ENCODE assay signal across 25 cellular contexts in genomic region chr1:7060826-7061225, GRCh38.
"Had no signal": no experiment of that assay in that cellular context is flagged by ENCODE, and none has a peak within 500 bp of the region (broad histone marks: within the 10 kb centered on the region; RNA-seq: fewer than 3 reads in every experiment).

No MANE protein-coding gene starts in this region.

- H3K4me3 Mint-ChIP-seq: endodermal cell; memory B cell; naive B cell; natural killer cell treated with Interleukin-12 subunit alpha and Interleukin-12 subunit beta and Interleukin-15 and Interleukin-18, amount 100 ng/mL, for 72 hours; stimulated activated naive B cell treated with anti-CD40 and anti-IgM and Interleukin-4, amounts not matched to agents 10 μg/mL and 1 μg/mL and 100 μg/mL, for 72 hours; stimulated activated naive CD8-positive, alpha-beta T cell treated with anti-CD3 and anti-CD28 coated beads, Interleukin-15, Interleukin-2, amounts not matched to agents 100 ng/mL and 50 ng/mL, for 24 hours had no signal

- H3K27me3 ChIP-seq: gastrocnemius medialis, pancreas, right lobe of liver, transverse colon, upper lobe of right lung, vagina had no signal

- DNase-seq: effector CD8-positive, alpha-beta T cell; endodermal cell; foreskin fibroblast; gastrocnemius medialis; head of caudate nucleus; kidney; mucosa of descending colon; naive B cell; occipital lobe; pancreas; retina; right lobe of liver; small intestine; stimulated activated CD4-positive, alpha-beta T cell treated with anti-CD3 and anti-CD28 coated beads, Interleukin-15, amount 100 ng/mL, for 24 hours; stimulated activated CD4-positive, alpha-beta T cell treated with anti-CD3 and anti-CD28 coated beads, Interleukin-2, amount 100 ng/mL, for 48 hours; stimulated activated naive B cell treated with anti-CD40 and anti-IgM and Interleukin-4, amounts not matched to agents 10 μg/mL and 1 μg/mL and 100 μg/mL, for 72 hours; transverse colon; upper lobe of right lung had no signal

- H3K27ac ChIP-seq: epithelial cell of prostate, gastrocnemius medialis, pancreas, right lobe of liver, suprapubic skin, transverse colon, upper lobe of right lung, vagina had no signal

- H3K4me1 Mint-ChIP-seq: endodermal cell; memory B cell; naive B cell; stimulated activated naive B cell treated with anti-CD40 and anti-IgM and Interleukin-4, amounts not matched to agents 10 μg/mL and 1 μg/mL and 100 μg/mL, for 72 hours had no signal

- H3K4me1 ChIP-seq: gastrocnemius medialis, pancreas, right lobe of liver, suprapubic skin, transverse colon, upper lobe of right lung, vagina had no signal

- H3K9me3 Mint-ChIP-seq: endodermal cell; natural killer cell treated with Interleukin-12 subunit alpha and Interleukin-12 subunit beta and Interleukin-15 and Interleukin-18, amount 100 ng/mL, for 72 hours; stimulated activated naive CD8-positive, alpha-beta T cell treated with anti-CD3 and anti-CD28 coated beads, Interleukin-15, Interleukin-2, amounts not matched to agents 100 ng/mL and 50 ng/mL, for 24 hours had no signal

- H3K9me3 ChIP-seq: gastrocnemius medialis, mucosa of descending colon, pancreas, right lobe of liver, suprapubic skin, transverse colon, upper lobe of right lung, vagina had no signal

- H3K27ac Mint-ChIP-seq: endodermal cell; memory B cell; naive B cell; natural killer cell treated with Interleukin-12 subunit alpha and Interleukin-12 subunit beta and Interleukin-15 and Interleukin-18, amount 100 ng/mL, for 72 hours; stimulated activated naive B cell treated with anti-CD40 and anti-IgM and Interleukin-4, amounts not matched to agents 10 μg/mL and 1 μg/mL and 100 μg/mL, for 72 hours; stimulated activated naive CD8-positive, alpha-beta T cell treated with anti-CD3 and anti-CD28 coated beads, Interleukin-15, Interleukin-2, amounts not matched to agents 100 ng/mL and 50 ng/mL, for 24 hours had no signal

- H3K4me3 ChIP-seq: gastrocnemius medialis, lung, mucosa of descending colon, pancreas, right lobe of liver, suprapubic skin, transverse colon, upper lobe of right lung, vagina had no signal

- H3K36me3 ChIP-seq: gastrocnemius medialis, pancreas, right lobe of liver, suprapubic skin, transverse colon, upper lobe of right lung, vagina had no signal

- H3K36me3 Mint-ChIP-seq: memory B cell; naive B cell; natural killer cell treated with Interleukin-12 subunit alpha and Interleukin-12 subunit beta and Interleukin-15 and Interleukin-18, amount 100 ng/mL, for 72 hours; stimulated activated naive B cell treated with anti-CD40 and anti-IgM and Interleukin-4, amounts not matched to agents 10 μg/mL and 1 μg/mL and 100 μg/mL, for 72 hours had no signal
